8 cellular contexts compared by ENCODE assay signal in the genomic region with DNA sequence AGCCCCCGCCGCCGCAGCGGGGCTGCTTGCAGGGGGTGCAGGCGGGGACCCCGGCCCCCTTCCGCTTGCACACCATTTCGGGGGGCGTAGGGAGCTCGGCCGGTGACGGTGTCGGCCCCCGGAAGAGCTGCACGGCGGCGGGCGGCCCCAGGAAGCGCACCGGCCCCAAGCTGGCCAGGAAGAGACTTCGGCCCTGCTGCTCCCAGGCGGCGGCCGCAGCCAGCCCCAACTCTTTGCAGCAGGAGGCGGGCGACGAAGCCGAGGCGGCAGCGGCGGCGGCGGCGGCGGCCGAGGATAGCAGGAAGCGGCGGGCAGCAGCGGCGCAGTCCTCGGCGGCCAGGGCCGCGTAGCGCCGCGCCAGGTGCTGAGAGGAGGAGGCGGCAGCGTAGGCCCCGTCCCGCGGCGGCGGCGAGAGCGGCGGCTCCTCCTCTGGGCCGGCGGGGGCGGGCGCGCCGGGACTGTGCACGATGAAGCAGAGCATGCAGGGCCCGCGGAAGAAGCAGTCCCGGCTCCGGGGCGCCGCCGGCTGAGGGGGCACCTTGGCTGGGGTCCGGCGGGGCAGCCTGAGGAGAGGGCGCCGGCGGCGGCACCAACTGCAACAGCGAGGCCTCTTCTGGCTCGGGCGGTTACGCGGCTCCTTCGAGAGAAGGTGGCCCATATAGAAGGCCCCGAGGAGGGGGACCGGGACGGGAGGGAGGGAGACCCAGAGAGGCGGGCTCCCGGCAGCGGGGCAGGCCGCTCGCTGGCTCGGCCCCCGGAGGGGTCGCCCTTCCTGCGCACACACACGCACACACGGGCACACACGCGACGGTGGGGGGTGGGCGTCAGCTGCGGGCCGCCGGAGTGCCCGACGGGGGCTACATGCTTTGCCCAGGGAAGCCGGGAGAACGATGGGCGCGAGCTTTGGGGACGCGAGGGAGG. TPM values are rescaled to one million over a fixed set of nuclear protein-coding genes. Genes with fewer than 3 reads are reported as not detected.
A peak's percentile ranks its signal among the peaks of the same experiment; 100 is the strongest.
DNase-seq lines count a peak whose midpoint lies in the region; ATAC-seq and TF ChIP-seq lines count a peak whose summit lies in the region.

No MANE protein-coding gene starts in this region.

- H3K4me3 Mint-ChIP-seq in activated T-helper 1 cell treated with anti-CD3 and anti-CD28 coated beads, Interleukin-12 subunit alpha, Interleukin-12 subunit beta, Interleukin-2, Interleukin-4 antibody, amounts not matched to agents 30 ng/mL and 10 ng/mL and 1 ng/mL, durations not matched to agents 14 hours and 24 hours and 36 hours, result peak overlapping the region; percentile 83
- H3K4me3 Mint-ChIP-seq in natural killer cell treated with Interleukin-12 subunit alpha and Interleukin-12 subunit beta and Interleukin-15 and Interleukin-18, amount 100 ng/mL, for 72 hours, result peak overlapping the region; percentile 85

- H3K27me3 Mint-ChIP-seq in activated T-helper 1 cell treated with anti-CD3 and anti-CD28 coated beads, Interleukin-12 subunit alpha, Interleukin-12 subunit beta, Interleukin-2, Interleukin-4 antibody, amounts not matched to agents 30 ng/mL and 10 ng/mL and 1 ng/mL, durations not matched to agents 14 hours and 24 hours and 36 hours (ENCODE audit: insufficient read depth), result peaks cover 2% of the 10 kb centered on the region
- H3K27me3 Mint-ChIP-seq in natural killer cell treated with Interleukin-12 subunit alpha and Interleukin-12 subunit beta and Interleukin-15 and Interleukin-18, amount 100 ng/mL, for 72 hours, result no peaks in the 10 kb centered on the region

- no peak for TF ChIP-seq CTCF in BE2C (IDR thresholded peaks at IDR 0.05; ENCODE audit: low read depth, low read length)
- TF ChIP-seq CTCF in OCI-LY1 (IDR thresholded peaks at IDR 0.05; ENCODE audit: low read length), result no peak
- TF ChIP-seq CTCF in fibroblast of mammary gland (conservative IDR thresholded peaks at IDR 0.05; ENCODE audit: control insufficient read depth, insufficient read depth, low read depth, low read length), result no peak

- no peaks in the 10 kb centered on the region for H3K27me3 ChIP-seq in BE2C
- H3K27me3 ChIP-seq in OCI-LY1 (ENCODE audit: insufficient read depth, low read length), result no peaks in the 10 kb centered on the region

- H3F3A ChIP-seq in OCI-LY1 (ENCODE audit: insufficient read depth, low read length), result 0 out of 2 replicates have a peak, but pooled peaks cover 9% of the 10 kb centered on the region

- H3K4me3 ChIP-seq in BE2C (ENCODE audit: low read depth, low read length) (peak overlapping the region; percentile 78), OCI-LY1 (ENCODE audit: low read depth, low read length, poor library complexity, severe bottlenecking) (peak overlapping the region; percentile 79), fibroblast of mammary gland (ENCODE audit: control insufficient read depth, low read depth, low read length) (peak overlapping the region; percentile 69)

- H3K79me2 ChIP-seq in OCI-LY1 (ENCODE audit: insufficient read depth, low read length), result peaks cover 25% of the 10 kb centered on the region; the same call in 1 of the 2 replicates

- H3K9me3 Mint-ChIP-seq in activated T-helper 1 cell treated with anti-CD3 and anti-CD28 coated beads, Interleukin-12 subunit alpha, Interleukin-12 subunit beta, Interleukin-2, Interleukin-4 antibody, amounts not matched to agents 30 ng/mL and 10 ng/mL and 1 ng/mL, durations not matched to agents 14 hours and 24 hours and 36 hours, result peaks cover 10% of the 10 kb centered on the region
- H3K9me3 Mint-ChIP-seq in natural killer cell treated with Interleukin-12 subunit alpha and Interleukin-12 subunit beta and Interleukin-15 and Interleukin-18, amount 100 ng/mL, for 72 hours, result peaks cover 4% of the 10 kb centered on the region

- no peak overlapping the region for H2AFZ ChIP-seq in OCI-LY1 (ENCODE audit: low read length)

- no peaks in the 10 kb centered on the region for H4K20me1 ChIP-seq in OCI-LY1 (ENCODE audit: insufficient read depth, low read length)

- H3K9me2 ChIP-seq in OCI-LY1 (ENCODE audit: low read depth, low read length), result no peaks in the 10 kb centered on the region

- H3K4me1 ChIP-seq in BE2C (no peaks in the 10 kb centered on the region; the same call in 1 of the 2 replicates), OCI-LY1 (ENCODE audit: insufficient read depth, low read length, severe bottlenecking) (peaks cover 33% of the 10 kb centered on the region)

- peak overlapping the region; percentile 80 for H3K27ac Mint-ChIP-seq in activated T-helper 1 cell treated with anti-CD3 and anti-CD28 coated beads, Interleukin-12 subunit alpha, Interleukin-12 subunit beta, Interleukin-2, Interleukin-4 antibody, amounts not matched to agents 30 ng/mL and 10 ng/mL and 1 ng/mL, durations not matched to agents 14 hours and 24 hours and 36 hours
- peak overlapping the region; percentile 88 to 90 for H3K27ac Mint-ChIP-seq in natural killer cell treated with Interleukin-12 subunit alpha and Interleukin-12 subunit beta and Interleukin-15 and Interleukin-18, amount 100 ng/mL, for 72 hours

- H3K9me3 ChIP-seq in BE2C (no peaks in the 10 kb centered on the region), OCI-LY1 (ENCODE audit: low read length) (peaks cover 5% of the 10 kb centered on the region)

- peak; percentile 33 for ATAC-seq in GM18873 (IDR thresholded peaks at IDR 0.05; ENCODE audit: low FRiP score, unreplicated experiment)
- ATAC-seq in HG03135 (IDR thresholded peaks at IDR 0.05; ENCODE audit: unreplicated experiment), result peak; percentile 53
- ATAC-seq in natural killer cell treated with Interleukin-12 subunit alpha and Interleukin-12 subunit beta and Interleukin-15 and Interleukin-18, amount 100 ng/mL, for 72 hours, result peak; percentile 77

- DNase-seq in BE2C (peak; percentile 75), fibroblast of mammary gland (ENCODE audit: low read depth) (peak; percentile 60)
- peak; percentile 77 for DNase-seq in activated T-helper 1 cell treated with anti-CD3 and anti-CD28 coated beads, Interleukin-12 subunit alpha, Interleukin-12 subunit beta, Interleukin-2, Interleukin-4 antibody, amounts not matched to agents 30 ng/mL and 10 ng/mL and 1 ng/mL, durations not matched to agents 14 hours and 24 hours and 36 hours (ENCODE audit: low spot score)
- peak; percentile 87 for DNase-seq in natural killer cell treated with Interleukin-12 subunit alpha and Interleukin-12 subunit beta and Interleukin-15 and Interleukin-18, amount 100 ng/mL, for 72 hours (ENCODE audit: low spot score)
- peak; percentile 75 for DNase-seq in stimulated activated naive CD4-positive, alpha-beta T cell treated with Interleukin-2 at 50 U/mL for 16 hours (lab: John Stamatoyannopoulos, UW)

- H3K36me3 ChIP-seq in BE2C, result no peaks in the 10 kb centered on the region; the same call in 1 of the 2 replicates
- H3K36me3 ChIP-seq in OCI-LY1 (ENCODE audit: insufficient read depth, low read length), result 0 out of 2 replicates have a peak, but pooled peaks cover 6% of the 10 kb centered on the region

- intact Hi-C loops in activated T-helper 1 cell treated with anti-CD3 and anti-CD28 coated beads, Interleukin-12 subunit alpha, Interleukin-12 subunit beta, Interleukin-2, Interleukin-4 antibody, amounts not matched to agents 30 ng/mL and 10 ng/mL and 1 ng/mL, durations not matched to agents 14 hours and 24 hours and 36 hours (cut with micrococcal nuclease), result loop anchor here (2.0 to 10.0 kb wide), 5 partner anchors 368 to 1706 kb away; a partner anchor contains a TSS

- H3K4me2 ChIP-seq in OCI-LY1 (ENCODE audit: low read length), result peak overlapping the region; percentile 91

- peak overlapping the region; percentile 89 for H3K9ac ChIP-seq in OCI-LY1 (ENCODE audit: low read length)

- peaks cover 34% of the 10 kb centered on the region for H3K4me1 Mint-ChIP-seq in activated T-helper 1 cell treated with anti-CD3 and anti-CD28 coated beads, Interleukin-12 subunit alpha, Interleukin-12 subunit beta, Interleukin-2, Interleukin-4 antibody, amounts not matched to agents 30 ng/mL and 10 ng/mL and 1 ng/mL, durations not matched to agents 14 hours and 24 hours and 36 hours (ENCODE audit: low read depth)
- peaks cover 19 to 25% of the 10 kb centered on the region in 2 donors for H3K4me1 Mint-ChIP-seq in natural killer cell treated with Interleukin-12 subunit alpha and Interleukin-12 subunit beta and Interleukin-15 and Interleukin-18, amount 100 ng/mL, for 72 hours (ENCODE audit: low read depth in 2 of 2)

- H3K36me3 Mint-ChIP-seq in activated T-helper 1 cell treated with anti-CD3 and anti-CD28 coated beads, Interleukin-12 subunit alpha, Interleukin-12 subunit beta, Interleukin-2, Interleukin-4 antibody, amounts not matched to agents 30 ng/mL and 10 ng/mL and 1 ng/mL, durations not matched to agents 14 hours and 24 hours and 36 hours (ENCODE audit: low read depth), result peaks cover 10% of the 10 kb centered on the region
- peaks cover 5% of the 10 kb centered on the region for H3K36me3 Mint-ChIP-seq in natural killer cell treated with Interleukin-12 subunit alpha and Interleukin-12 subunit beta and Interleukin-15 and Interleukin-18, amount 100 ng/mL, for 72 hours

- peak overlapping the region; percentile 87 for H3K27ac ChIP-seq in OCI-LY1 (ENCODE audit: low read depth, low read length, poor library complexity, severe bottlenecking)

RNA-seq across cellular contexts. Expression of a gene that starts 0.6 kb away (rescaled TPM):
- 9.5 TPM for polyA plus RNA-seq in BE2C (2012; ENCODE audit: insufficient read depth, insufficient read length, low read depth)
- 8.2 and 12.2 TPM in 2 replicates for total RNA-seq in activated T-helper 1 cell treated with anti-CD3 and anti-CD28 coated beads, Interleukin-12 subunit alpha, Interleukin-12 subunit beta, Interleukin-2, Interleukin-4 antibody, amounts not matched to agents 30 ng/mL and 10 ng/mL and 1 ng/mL, durations not matched to agents 14 hours and 24 hours and 36 hours
- 10 to 100 TPM; 11.5 to 14.1 TPM for total RNA-seq in natural killer cell treated with Interleukin-12 subunit alpha and Interleukin-12 subunit beta and Interleukin-15 and Interleukin-18, amount 100 ng/mL, for 72 hours

Comparison
In these comparisons a context has a peak if more than half of its experiments do, and no peak if none do; other contexts are left out.
1. Peak in every context shown above with its lines: DNase-seq, ATAC-seq, H3K4me3 ChIP-seq and H3K27ac ChIP-seq.